Comparison of ENCODE assay signal across 8 cellular contexts in genomic region chr3:27134165-27134796, GRCh38.
DNase-seq lines count a peak whose midpoint lies in the region; ATAC-seq, FAIRE-seq and TF ChIP-seq lines count a peak whose summit lies in the region.

No MANE protein-coding gene starts in this region.

- H3K9me3 Mint-ChIP-seq in chondrocyte (ENCODE audit: low read depth), result no peaks in the 10 kb centered on the region

- intact Hi-C loops in left lung (cut with DNase I), result loop anchor here in 1 of 2 donors (10.0 kb wide), 1 partner anchor 121 kb away; no protein-coding TSS in a partner anchor

- peak; percentile 89 to 98 for ATAC-seq in A549
- ATAC-seq in GM18499 (IDR thresholded peaks at IDR 0.05; ENCODE audit: insufficient read depth, unreplicated experiment), result peak; percentile 82
- ATAC-seq in HG02870 (IDR thresholded peaks at IDR 0.05; ENCODE audit: unreplicated experiment), result peak; percentile 95
- peak; percentile 97 for ATAC-seq in left lung

- H3K27ac ChIP-seq in A549 (no peak overlapping the region), left lung (no peak overlapping the region)

- peak; percentile 94 to 98 for TF ChIP-seq RAD21 in A549 (conservative IDR thresholded peaks at IDR 0.05 in 1 of 2, IDR thresholded peaks at IDR 0.05 in 1 of 2)

- H3K27me3 Mint-ChIP-seq in chondrocyte (ENCODE audit: low read depth), result no peaks in the 10 kb centered on the region

- peak; percentile 86 for FAIRE-seq in A549 (lab: Jason Lieb, UNC)

- H3K36me3 Mint-ChIP-seq in chondrocyte (ENCODE audit: low read depth), result peaks cover 5% of the 10 kb centered on the region

- H3K4me1 ChIP-seq in A549, result peaks cover 16% of the 10 kb centered on the region; the same call in 2 of the 3 replicates
- no peaks in the 10 kb centered on the region for H3K4me1 ChIP-seq in left lung

- 44% methylated on average over 2 of the region's 2 CpGs for WGBS in A549 (ENCODE audit: missing lambda C conversion rate)

- CTCF ChIA-PET in A549 (lab: Yijun Ruan, JAX), result interaction anchor here (0.5 to 3.1 kb wide), 28 partner anchors 9 to 1507 kb away, joined by 3 to 24 read pairs (median 4); partner anchors contain the start of gene NEK10

- H3K9me3 ChIP-seq in A549, result no peaks in the 10 kb centered on the region
- no peaks in the 10 kb centered on the region for H3K9me3 ChIP-seq in left lung

- no peak for TF ChIP-seq POLR2A in A549 (IDR thresholded peaks at IDR 0.05; ENCODE audit: low read length)

- peaks cover 4% of the 10 kb centered on the region for H3K4me1 Mint-ChIP-seq in chondrocyte (ENCODE audit: low read depth)

- H3K27ac Mint-ChIP-seq in chondrocyte (ENCODE audit: unreplicated experiment), result no peak overlapping the region

- no peaks in the 10 kb centered on the region for H3K36me3 ChIP-seq in left lung

- DNase-seq in A549 (ENCODE audit: low read depth in 1 of 2, low spot score in 1 of 2) (peak; percentile 43 to 75), NCI-H1694 treated with DMSO at 0.1 percent for 48 hours (lab: John Stamatoyannopoulos, UW) (peak; percentile 5), chondrocyte (ENCODE audit: low spot score) (no peak), left lung (peak in 1 of 2 donors; percentile 45)
- peak; percentile 50 for DNase-seq in activated CD4-positive, CD25-positive, alpha-beta regulatory T cell treated with anti-CD3 and anti-CD28 coated beads, Interleukin-2, amount 50 U/mL, for 72 hours
- DNase-seq in stimulated activated CD4-positive, alpha-beta T cell treated with anti-CD3 and anti-CD28 coated beads, TNF-alpha, amount 100 ng/mL, for 1 hour (ENCODE audit: low read depth in 3 of 3, low spot score in 1 of 3), result peak; percentile 18 to 29 (median 29)

- H3K27me3 ChIP-seq in left lung, result no peaks in the 10 kb centered on the region

- no peak overlapping the region for H3K4me2 ChIP-seq in A549

- TF ChIP-seq CTCF in A549 (IDR thresholded peaks at IDR 0.05) (peak; percentile 92), chondrocyte (IDR thresholded peaks at IDR 0.05) (peak; percentile 97), left lung (IDR thresholded peaks at IDR 0.05) (peak; percentile 81 to 83)

- H3K4me3 ChIP-seq in A549, result no peak overlapping the region
- no peak overlapping the region for H3K4me3 ChIP-seq in left lung

- POLR2A ChIA-PET in A549 (lab: Yijun Ruan, JAX), result interaction anchor here (1.0 kb wide), 1 partner anchor 578 kb away, joined by 3 read pairs; no protein-coding TSS in a partner anchor

- H3K4me3 Mint-ChIP-seq in chondrocyte (ENCODE audit: unreplicated experiment), result no peak overlapping the region

- TF ChIP-seq EP300 in A549 (IDR thresholded peaks at IDR 0.05), result no peak

TF ChIP-seq in A549, 52 proteins besides CTCF, POLR2A, EP300 and RAD21:
- TF ChIP-seq HEYL (CRISPR knock-in tag; IDR thresholded peaks at IDR 0.05) (no peak), TP53 (CRISPR knock-in tag; IDR thresholded peaks at IDR 0.05) (no peak), SMC3 (IDR thresholded peaks at IDR 0.05) (peak; percentile 96)
